27 cellular contexts compared by ENCODE assay signal in genomic region chr2:136217990-136218389, GRCh38.
A peak's percentile ranks its signal among the peaks of the same experiment; 100 is the strongest.
DNase-seq lines count a peak whose midpoint lies in the region; ATAC-seq and TF ChIP-seq lines count a peak whose summit lies in the region.
"Had no signal": no experiment of that assay in that cellular context is flagged by ENCODE, and none has a peak within 500 bp of the region (broad histone marks: within the 10 kb centered on the region; RNA-seq: fewer than 3 reads in every experiment).

No MANE protein-coding gene starts in this region.

- WGBS in esophagus muscularis mucosa, result 82% methylated on average over 3 of the region's 3 CpGs
- 92 to 96% methylated on average over 3 of the region's 3 CpGs for WGBS in endodermal cell (ENCODE audit: insufficient coverage in 1 of 2, insufficient read length in 1 of 2), 2 experiments

- peak overlapping the region; percentile 24; the same call in 1 of the 2 replicates for H3K4me2 ChIP-seq in BLaER1
- H3K4me2 ChIP-seq: smooth muscle cell had no signal

- H3K4me1 ChIP-seq in BLaER1, result peaks cover 85% of the 10 kb centered on the region
- no peaks in the 10 kb centered on the region for H3K4me1 ChIP-seq in esophagus muscularis mucosa
- peaks cover 21% of the 10 kb centered on the region for H3K4me1 ChIP-seq in endodermal cell (ENCODE audit: control insufficient read depth, insufficient read depth, low read length)
- H3K4me1 ChIP-seq: esophagus squamous epithelium, uterus had no signal

- H3K27ac ChIP-seq in BLaER1, result no peak overlapping the region
- no peak overlapping the region for H3K27ac ChIP-seq in esophagus muscularis mucosa (replicated peaks in 1 of 4)
- no peak overlapping the region for H3K27ac ChIP-seq in endodermal cell (ENCODE audit: low read depth, low read length)
- H3K27ac ChIP-seq: C4-2B, esophagus squamous epithelium, SK-N-MC, uterus had no signal

- H4K20me1 ChIP-seq in BLaER1, result no peaks in the 10 kb centered on the region

- in situ Hi-C loops in GM13977 (cut with MboI; ENCODE audit: low pct_unique_long_range_greater_than_20kb, low sequenced_read_pairs, unreplicated experiment), result no loop called here

- intact Hi-C loops in esophagus muscularis mucosa (cut with DNase I), result no loop called here

- no peaks in the 10 kb centered on the region for H3K9me3 Mint-ChIP-seq in endodermal cell

- peaks cover 57% of the 10 kb centered on the region for H3K4me1 Mint-ChIP-seq in endodermal cell

- H3K36me3 Mint-ChIP-seq in endodermal cell (ENCODE audit: low read depth), result no peaks in the 10 kb centered on the region
- H3K36me3 Mint-ChIP-seq: mesothelial cell of epicardium had no signal

- no peak overlapping the region for H3K9ac ChIP-seq in BLaER1
- no peak overlapping the region for H3K9ac ChIP-seq in endodermal cell (ENCODE audit: extremely low read depth, low read length, poor library complexity, severe bottlenecking)

- H3K4me3 ChIP-seq in BLaER1, result no peak overlapping the region
- no peak overlapping the region for H3K4me3 ChIP-seq in esophagus muscularis mucosa
- H3K4me3 ChIP-seq in endodermal cell (ENCODE audit: low read length), result no peak overlapping the region
- H3K4me3 ChIP-seq: esophagus squamous epithelium, K562, SK-N-MC, smooth muscle cell, uterus had no signal

- ATAC-seq in GM18868 (IDR thresholded peaks at IDR 0.05; ENCODE audit: unreplicated experiment) (peak; percentile 58), HG02852 (IDR thresholded peaks at IDR 0.05; ENCODE audit: unreplicated experiment) (peak; percentile 43), HG03575 (IDR thresholded peaks at IDR 0.05; ENCODE audit: extremely low read depth, insufficient number of reproducible peaks, low FRiP score, unreplicated experiment) (peak; percentile 35)
- ATAC-seq: K562, left colon had no signal

- no peak overlapping the region for H3K4me3 Mint-ChIP-seq in endodermal cell
- H3K4me3 Mint-ChIP-seq: mesothelial cell of epicardium, nephron progenitor cell had no signal

- no peaks in the 10 kb centered on the region for H3K36me3 ChIP-seq in BLaER1
- H3K36me3 ChIP-seq in esophagus muscularis mucosa, result no peaks in the 10 kb centered on the region
- H3K36me3 ChIP-seq in endodermal cell (ENCODE audit: control insufficient read depth, insufficient read depth, low read length), result no peaks in the 10 kb centered on the region
- H3K36me3 ChIP-seq: esophagus squamous epithelium, uterus had no signal

- no peaks in the 10 kb centered on the region for H3K27me3 Mint-ChIP-seq in endodermal cell (ENCODE audit: insufficient read depth)

- H3K27ac Mint-ChIP-seq in endodermal cell, result no peak overlapping the region
- H3K27ac Mint-ChIP-seq: activated naive CD4-positive, alpha-beta T cell treated with anti-CD3 and anti-CD28 coated beads, Interleukin-2, amount 50 U/mL, for 72 hours; mesothelial cell of epicardium; nephron progenitor cell had no signal

- DNase-seq in esophagus muscularis mucosa (ENCODE audit: extremely low spot score), result no peak
- DNase-seq in GM13977 (ENCODE audit: low spot score), result no peak
- no peak for DNase-seq in SKM-1 treated with dmso at 0.1 percent for 144 hours (lab: John Stamatoyannopoulos, UW; ENCODE audit: unreplicated experiment)
- no peak for DNase-seq in endodermal cell
- DNase-seq: activated CD4-positive, alpha-beta T cell treated with anti-CD3 and anti-CD28 coated beads for 1 hour; cerebellar nuclear complex; DMS 273 treated with DMSO at 0.1 percent for 48 hours; effector CD8-positive, alpha-beta T cell; esophagus squamous epithelium; GF-D8; left colon; NCI-H187 treated with DMSO at 0.1 percent for 48 hours; NCI-H345; nephron progenitor cell; stimulated activated CD4-positive, alpha-beta T cell treated with anti-CD3 and anti-CD28 coated beads, Interleukin-4, amount 100 ng/mL, for 1 hour; substantia nigra; uterus had no signal

- TF ChIP-seq CTCF in esophagus muscularis mucosa (IDR thresholded peaks at IDR 0.05), result no peak
- no peak for TF ChIP-seq CTCF in GM13977 (IDR thresholded peaks at IDR 0.05; ENCODE audit: extremely low read depth, insufficient read depth, missing control alignments)
- TF ChIP-seq CTCF in endodermal cell (conservative IDR thresholded peaks at IDR 0.05), result no peak

- no peaks in the 10 kb centered on the region for H3K27me3 ChIP-seq in BLaER1
- no peaks in the 10 kb centered on the region for H3K27me3 ChIP-seq in esophagus muscularis mucosa
- no peaks in the 10 kb centered on the region for H3K27me3 ChIP-seq in endodermal cell (ENCODE audit: control insufficient read depth, insufficient read depth, low read length, poor library complexity, severe bottlenecking)
- H3K27me3 ChIP-seq: uterus had no signal

- TF ChIP-seq EP300 in esophagus muscularis mucosa (IDR thresholded peaks at IDR 0.05), result no peak

- no peak for TF ChIP-seq POLR2A in esophagus muscularis mucosa (IDR thresholded peaks at IDR 0.05; ENCODE audit: low read depth)

- H3K9me3 ChIP-seq in BLaER1 (no peaks in the 10 kb centered on the region), esophagus muscularis mucosa (no peaks in the 10 kb centered on the region), endodermal cell (ENCODE audit: control insufficient read depth, low read length) (peaks cover 6% of the 10 kb centered on the region)
- H3K9me3 ChIP-seq: esophagus squamous epithelium, uterus had no signal
